In the genomic region with DNA sequence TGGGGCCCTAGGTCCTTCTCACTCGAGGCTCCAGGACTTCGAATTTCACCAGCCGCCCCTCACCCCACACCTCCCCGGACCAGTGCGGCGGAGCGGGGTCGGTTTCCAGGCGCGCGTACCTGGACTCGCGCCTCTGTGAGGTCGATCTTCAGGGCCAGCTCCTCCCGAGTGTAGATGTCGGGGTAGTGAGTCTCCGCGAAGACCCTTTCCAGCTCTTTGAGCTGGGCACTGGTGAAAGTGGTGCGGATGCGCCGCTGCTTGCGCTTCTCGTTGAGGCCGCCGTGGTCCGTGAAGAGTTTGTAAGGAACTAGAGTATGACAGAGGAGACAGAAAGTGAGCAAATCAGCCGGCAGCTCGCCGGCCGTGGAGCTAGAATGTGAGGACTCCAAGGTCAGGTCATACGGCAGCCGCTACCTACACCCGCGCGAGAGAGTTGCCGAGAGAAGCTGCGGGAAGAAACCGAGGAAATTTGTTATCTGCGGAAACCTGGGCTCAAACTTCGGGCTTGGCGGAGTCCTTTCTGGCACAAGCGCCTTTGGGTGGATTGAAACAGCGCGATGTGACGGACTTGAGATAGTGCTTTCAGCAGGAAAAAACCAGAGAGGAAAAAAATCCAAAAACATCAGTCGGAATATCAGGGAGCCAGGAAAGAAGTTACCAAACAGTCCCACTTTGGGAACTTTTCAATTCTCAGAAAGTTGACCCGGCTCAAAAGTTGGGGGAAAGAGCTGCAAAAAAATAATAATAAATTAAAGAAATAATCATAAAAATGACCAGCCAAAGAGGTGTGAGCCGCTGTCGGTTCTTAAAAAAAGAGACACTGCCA, we compare ENCODE assay signal across 26 cellular contexts. TPM values are rescaled to one million over a fixed set of nuclear protein-coding genes. Genes with fewer than 3 reads are reported as not detected.
DNase-seq lines count a peak whose midpoint lies in the region; ATAC-seq and TF ChIP-seq lines count a peak whose summit lies in the region.
"Had no signal": no experiment of that assay in that cellular context is flagged by ENCODE, and none has a peak within 500 bp of the region (broad histone marks: within the 10 kb centered on the region; RNA-seq: fewer than 3 reads in every experiment).

No MANE protein-coding gene starts in this region.

- H3K27ac Mint-ChIP-seq in T-helper 1 cell treated with Interleukin-12 subunit alpha and Interleukin-12 subunit beta and Interleukin-4 antibody, amounts not matched to agents 30 μg/mL and 1 μg/mL, for 36 hours: peak overlapping the region; percentile 9
- peak overlapping the region; percentile 69 for H3K27ac Mint-ChIP-seq in glutamatergic neuron (ENCODE audit: unreplicated experiment)
- H3K27ac Mint-ChIP-seq: memory B cell had no signal

- no peaks in the 10 kb centered on the region for H3K79me1 ChIP-seq in neuronal stem cell (ENCODE audit: low read depth, low read length)

- peaks cover 0 to 10% of the 10 kb centered on the region in 2 donors for H3K4me1 ChIP-seq in neuronal stem cell (ENCODE audit: control insufficient read depth in 2 of 2, insufficient read depth in 1 of 2, low read depth in 1 of 2, low read length in 2 of 2)
- H3K4me1 ChIP-seq: BLaER1, testis had no signal

- ATAC-seq in GM18870 (IDR thresholded peaks at IDR 0.05; ENCODE audit: unreplicated experiment): no peak
- ATAC-seq: activated CD4-positive, CD25-positive, alpha-beta regulatory T cell treated with anti-CD3 and anti-CD28 coated beads, Interleukin-2, amount 50 U/mL, for 24 hours; activated naive CD4-positive, alpha-beta T cell treated with anti-CD3 and anti-CD28 coated beads, Interleukin-2, amount 50 U/mL, for 72 hours; naive thymus-derived CD8-positive, alpha-beta T cell had no signal

- no peak overlapping the region for H3K14ac ChIP-seq in neuronal stem cell (ENCODE audit: low read length)

- DNase-seq in T-helper 1 cell (no peak), H7 (peak; percentile 73), glutamatergic neuron (peak; percentile 26), neuronal stem cell (ENCODE audit: low spot score) (peak; percentile 36), NCI-H2081 treated with DMSO at 0.1 percent for 48 hours (lab: John Stamatoyannopoulos, UW) (no peak), T-helper 9 cell (no peak)
- DNase-seq: activated T-cell treated with anti-CD3 and anti-CD28 coated beads for 4 hours; brain microvascular endothelial cell; dermis blood vessel endothelial cell; GF-D8; naive thymus-derived CD8-positive, alpha-beta T cell; NCI-H1105 treated with DMSO at 0.1 percent for 48 hours; SIG-M5; testis had no signal

- H2BK15ac ChIP-seq in neuronal stem cell (ENCODE audit: low read length): no peak overlapping the region

- H3K9me3 ChIP-seq in neuronal stem cell (replicated peaks in 1 of 2; ENCODE audit: control insufficient read depth in 2 of 2, insufficient read depth in 1 of 2, low read depth in 1 of 2, low read length in 2 of 2): peaks cover 13 to 23% of the 10 kb centered on the region in 2 donors
- H3K9me3 ChIP-seq: testis had no signal

- H3K18ac ChIP-seq in neuronal stem cell (ENCODE audit: low read length): no peak overlapping the region

- H3K23ac ChIP-seq in neuronal stem cell (ENCODE audit: low read depth, low read length, poor library complexity): no peak overlapping the region

- H3K4me3 Mint-ChIP-seq in T-helper 1 cell treated with Interleukin-12 subunit alpha and Interleukin-12 subunit beta and Interleukin-4 antibody, amounts not matched to agents 30 μg/mL and 1 μg/mL, for 36 hours: no peak overlapping the region
- peak overlapping the region; percentile 91 for H3K4me3 Mint-ChIP-seq in glutamatergic neuron (ENCODE audit: unreplicated experiment)
- H3K4me3 Mint-ChIP-seq: memory B cell; naive thymus-derived CD8-positive, alpha-beta T cell; T-helper 2 cell treated with Interferon-gamma antibody and Interleukin-4, amounts not matched to agents 5 μg/mL and 100 μg/mL, for 36 hours had no signal

- no peaks in the 10 kb centered on the region for H3K36me3 ChIP-seq in H7 (replicated peaks; ENCODE audit: control insufficient read depth, insufficient read depth, low read length)
- H3K36me3 ChIP-seq in neuronal stem cell (replicated peaks in 1 of 2; ENCODE audit: control insufficient read depth in 2 of 2, insufficient read depth in 2 of 2, low read length in 2 of 2): no peaks in the 10 kb centered on the region
- H3K36me3 ChIP-seq: BLaER1, brain microvascular endothelial cell had no signal

- no peaks in the 10 kb centered on the region for H3K36me3 Mint-ChIP-seq in T-helper 1 cell treated with Interleukin-12 subunit alpha and Interleukin-12 subunit beta and Interleukin-4 antibody, amounts not matched to agents 30 μg/mL and 1 μg/mL, for 36 hours (ENCODE audit: low read depth)
- H3K36me3 Mint-ChIP-seq in glutamatergic neuron (ENCODE audit: unreplicated experiment): peaks cover 9% of the 10 kb centered on the region
- H3K36me3 Mint-ChIP-seq: memory B cell had no signal

- no peak overlapping the region for H4K91ac ChIP-seq in neuronal stem cell (ENCODE audit: low read depth, low read length, poor library complexity)

- H3K9me3 Mint-ChIP-seq in T-helper 1 cell treated with Interleukin-12 subunit alpha and Interleukin-12 subunit beta and Interleukin-4 antibody, amounts not matched to agents 30 μg/mL and 1 μg/mL, for 36 hours: peaks cover 12% of the 10 kb centered on the region
- H3K9me3 Mint-ChIP-seq in glutamatergic neuron (ENCODE audit: unreplicated experiment): peaks cover 36% of the 10 kb centered on the region
- H3K9me3 Mint-ChIP-seq: memory B cell had no signal

- WGBS in neuronal stem cell (ENCODE audit: extremely low coverage in 2 of 2, insufficient read length in 2 of 2, insufficient replicate concordance in 1 of 2), 2 donors: no CpG with 5 or more reads among the region's 49 CpGs

- H2AFZ ChIP-seq in neuronal stem cell (ENCODE audit: low read length): no peak overlapping the region

- peaks cover 80% of the 10 kb centered on the region for H3K27me3 Mint-ChIP-seq in T-helper 1 cell treated with Interleukin-12 subunit alpha and Interleukin-12 subunit beta and Interleukin-4 antibody, amounts not matched to agents 30 μg/mL and 1 μg/mL, for 36 hours (ENCODE audit: low read depth)
- H3K27me3 Mint-ChIP-seq in glutamatergic neuron (ENCODE audit: unreplicated experiment): peaks cover 59% of the 10 kb centered on the region

- H3K4ac ChIP-seq in neuronal stem cell (ENCODE audit: low read length): no peak overlapping the region

- no peak overlapping the region for H2BK120ac ChIP-seq in neuronal stem cell (ENCODE audit: low read depth, low read length)

- H3K4me3 ChIP-seq in H7 (ENCODE audit: insufficient read depth, low read depth, low read length) (no peak overlapping the region), neuronal stem cell (ENCODE audit: low read length in 2 of 2) (no peak overlapping the region)
- H3K4me3 ChIP-seq: BLaER1, testis had no signal

- no peak overlapping the region for H4K8ac ChIP-seq in neuronal stem cell (ENCODE audit: low read depth, low read length)

- TF ChIP-seq CTCF in glutamatergic neuron (IDR thresholded peaks at IDR 0.05; ENCODE audit: partially characterized antibody, unreplicated experiment): no peak

- H3K4me2 ChIP-seq in neuronal stem cell (ENCODE audit: insufficient read depth, low read length, poor library complexity, severe bottlenecking): no peak overlapping the region
- H3K4me2 ChIP-seq: BLaER1 had no signal

- no peak overlapping the region for H3K9ac ChIP-seq in neuronal stem cell (ENCODE audit: low read depth, low read length, poor library complexity)
- H3K9ac ChIP-seq: BLaER1 had no signal

- peaks cover 99% of the 10 kb centered on the region for H3K27me3 ChIP-seq in H7 (ENCODE audit: control insufficient read depth, insufficient read depth, low read length)
- peaks cover 52 to 99% (median 94%) of the 10 kb centered on the region in 3 experiments for H3K27me3 ChIP-seq in neuronal stem cell (ENCODE audit: control insufficient read depth in 3 of 3, insufficient read depth in 3 of 3, low read depth in 1 of 3, low read length in 3 of 3)
- H3K27me3 ChIP-seq: testis had no signal

- no peak overlapping the region for H2AK5ac ChIP-seq in neuronal stem cell (ENCODE audit: low read depth, low read length)

- H3K4me1 Mint-ChIP-seq in T-helper 1 cell treated with Interleukin-12 subunit alpha and Interleukin-12 subunit beta and Interleukin-4 antibody, amounts not matched to agents 30 μg/mL and 1 μg/mL, for 36 hours (ENCODE audit: low read depth): no peaks in the 10 kb centered on the region
- H3K4me1 Mint-ChIP-seq in glutamatergic neuron (ENCODE audit: low read depth, unreplicated experiment): peaks cover 22% of the 10 kb centered on the region
- H3K4me1 Mint-ChIP-seq: memory B cell had no signal

- H3K27ac ChIP-seq in neuronal stem cell (replicated peaks; ENCODE audit: low read length): no peak overlapping the region
- H3K27ac ChIP-seq: BLaER1, brain microvascular endothelial cell, testis had no signal

- H2BK12ac ChIP-seq in neuronal stem cell (ENCODE audit: low read length): no peak overlapping the region

- no peak overlapping the region for H2BK5ac ChIP-seq in neuronal stem cell (ENCODE audit: low read length)

RNA-seq across cellular contexts. Expression of a gene that starts 1.1 kb away (rescaled TPM):
- not detected in 2 replicates for total RNA-seq in H7 (2014; rRNA removed; shearing (Covaris generic))
- total RNA-seq in glutamatergic neuron (ENCODE audit: unreplicated experiment): 101 TPM
- polyA plus RNA-seq in neuronal stem cell (2013, experiment 1 of 2): not detected
- polyA plus RNA-seq in neuronal stem cell (2013, experiment 2 of 2): 0.01 TPM
- total RNA-seq: activated naive CD4-positive, alpha-beta T cell treated with anti-CD3 and anti-CD28 coated beads, Interleukin-2, amount 50 U/mL, for 72 hours; dermis blood vessel endothelial cell; epithelial cell of proximal tubule; HT-29; LHCN-M2; naive thymus-derived CD8-positive, alpha-beta T cell; pulmonary artery endothelial cell had no signal
- polyA plus RNA-seq: keratinocyte; naive thymus-derived CD8-positive, alpha-beta T cell had no signal

Comparison
In these comparisons a context has a peak if more than half of its experiments do, and no peak if none do; other contexts are left out.
1. DNase-seq: peak in H7 (single experiment), glutamatergic neuron (single experiment) and neuronal stem cell (single experiment); none in T-helper 1 cell (0 of 5), NCI-H2081 treated with DMSO at 0.1 percent for 48 hours (single experiment) and T-helper 9 cell (single experiment).
2. RNA of a gene that starts 1.1 kb away (total RNA-seq): 101 TPM in glutamatergic neuron (single experiment); not detected in H7; every median in the first group is over 100 times any median in the second.